23 cellular contexts compared by ENCODE assay signal in genomic region chr1:25524568-25525359, GRCh38. TPM values are rescaled to one million over a fixed set of nuclear protein-coding genes. Genes with fewer than 3 reads are reported as not detected.
DNase-seq lines count a peak whose midpoint lies in the region; ATAC-seq, FAIRE-seq and TF ChIP-seq lines count a peak whose summit lies in the region.
"Had no signal": no experiment of that assay in that cellular context is flagged by ENCODE, and none has a peak within 500 bp of the region (broad histone marks: within the 10 kb centered on the region; RNA-seq: fewer than 3 reads in every experiment).

No MANE protein-coding gene starts in this region.

- H3K27ac Mint-ChIP-seq in natural killer cell treated with Interleukin-12 subunit alpha and Interleukin-12 subunit beta and Interleukin-15 and Interleukin-18, amount 100 ng/mL, for 72 hours = no peak overlapping the region
- H3K27ac Mint-ChIP-seq in natural killer cell = no peak overlapping the region
- H3K27ac Mint-ChIP-seq in effector memory CD8-positive, alpha-beta T cell = no peak overlapping the region
- H3K27ac Mint-ChIP-seq: CD4-positive, alpha-beta T cell had no signal

- peaks cover 4 to 7% of the 10 kb centered on the region in 2 donors for H3K27me3 Mint-ChIP-seq in natural killer cell treated with Interleukin-12 subunit alpha and Interleukin-12 subunit beta and Interleukin-15 and Interleukin-18, amount 100 ng/mL, for 72 hours
- H3K27me3 Mint-ChIP-seq in natural killer cell (ENCODE audit: low read depth in 2 of 2) = peaks cover 0 to 3% of the 10 kb centered on the region in 2 donors
- H3K27me3 Mint-ChIP-seq in effector memory CD8-positive, alpha-beta T cell = no peaks in the 10 kb centered on the region
- H3K27me3 Mint-ChIP-seq: CD4-positive, alpha-beta T cell had no signal

- no peak for ATAC-seq in natural killer cell treated with Interleukin-12 subunit alpha and Interleukin-12 subunit beta and Interleukin-15 and Interleukin-18, amount 100 ng/mL, for 72 hours
- no peak for ATAC-seq in natural killer cell
- no peak for ATAC-seq in effector memory CD8-positive, alpha-beta T cell (replicated peaks)
- ATAC-seq in GM21528 (IDR thresholded peaks at IDR 0.05; ENCODE audit: low FRiP score, unreplicated experiment) = no peak
- ATAC-seq: Right ventricle myocardium inferior had no signal

- H3K27me3 ChIP-seq in WERI-Rb-1 (ENCODE audit: insufficient read depth, low read depth, severe bottlenecking) = no peaks in the 10 kb centered on the region
- no peaks in the 10 kb centered on the region for H3K27me3 ChIP-seq in spleen (replicated peaks in 1 of 7)
- H3K27me3 ChIP-seq: BLaER1, SJSA1 had no signal

- H3K27ac ChIP-seq in WERI-Rb-1 (no peak overlapping the region), spleen (no peak overlapping the region)
- H3K27ac ChIP-seq: BLaER1, SJSA1 had no signal

- H3K9me3 Mint-ChIP-seq in natural killer cell treated with Interleukin-12 subunit alpha and Interleukin-12 subunit beta and Interleukin-15 and Interleukin-18, amount 100 ng/mL, for 72 hours = peaks cover 3% of the 10 kb centered on the region
- no peaks in the 10 kb centered on the region for H3K9me3 Mint-ChIP-seq in natural killer cell
- H3K9me3 Mint-ChIP-seq in effector memory CD8-positive, alpha-beta T cell = peaks cover 0 to 4% of the 10 kb centered on the region in 2 donors
- H3K9me3 Mint-ChIP-seq: CD4-positive, alpha-beta T cell had no signal

- no peaks in the 10 kb centered on the region for H3K36me3 ChIP-seq in WERI-Rb-1
- H3K36me3 ChIP-seq in spleen = no peaks in the 10 kb centered on the region
- H3K36me3 ChIP-seq: BLaER1, SJSA1 had no signal

- intact Hi-C loops in natural killer cell (cut with micrococcal nuclease) = loop anchor here (5.0 kb wide), 1 partner anchor 122 kb away; no protein-coding TSS in a partner anchor
- intact Hi-C loops in spleen (cut with DNase I; ENCODE audit: low total_unique reads) = loop anchor here (10.0 kb wide), 1 partner anchor 280 kb away; the partner anchor contains the start of gene SELENON

- H3K9me3 ChIP-seq in WERI-Rb-1 (ENCODE audit: severe bottlenecking) (peaks cover 6% of the 10 kb centered on the region), spleen (peaks cover 0 to 5% (median 0%) of the 10 kb centered on the region in 8 donors)
- H3K9me3 ChIP-seq: BLaER1, SJSA1 had no signal

- H3K4me3 ChIP-seq in WERI-Rb-1 (ENCODE audit: low read depth, low read length) = no peak overlapping the region
- H3K4me3 ChIP-seq in fibroblast of mammary gland (ENCODE audit: control insufficient read depth, low read depth, low read length) = no peak overlapping the region
- H3K4me3 ChIP-seq in spleen = no peak overlapping the region
- H3K4me3 ChIP-seq: BLaER1, SJSA1 had no signal

- TF ChIP-seq POLR2A in spleen (IDR thresholded peaks at IDR 0.05) (no peak), GM12891 (IDR thresholded peaks at IDR 0.05; ENCODE audit: low read depth, low read length) (no peak)

- no peaks in the 10 kb centered on the region for H3K36me3 Mint-ChIP-seq in natural killer cell treated with Interleukin-12 subunit alpha and Interleukin-12 subunit beta and Interleukin-15 and Interleukin-18, amount 100 ng/mL, for 72 hours
- no peaks in the 10 kb centered on the region for H3K36me3 Mint-ChIP-seq in natural killer cell
- peaks cover 3% of the 10 kb centered on the region for H3K36me3 Mint-ChIP-seq in effector memory CD8-positive, alpha-beta T cell (ENCODE audit: insufficient read depth)

- no peak overlapping the region for H3K4me3 Mint-ChIP-seq in natural killer cell treated with Interleukin-12 subunit alpha and Interleukin-12 subunit beta and Interleukin-15 and Interleukin-18, amount 100 ng/mL, for 72 hours
- H3K4me3 Mint-ChIP-seq in natural killer cell = no peak overlapping the region
- no peak overlapping the region for H3K4me3 Mint-ChIP-seq in effector memory CD8-positive, alpha-beta T cell
- H3K4me3 Mint-ChIP-seq: CD4-positive, alpha-beta T cell had no signal

- WGBS in spleen, 5 donors = 78 to 85% (median 82%) methylated on average over 14 to 15 of the region's 15 CpGs

- no peak for TF ChIP-seq CTCF in natural killer cell (IDR thresholded peaks at IDR 0.05)
- TF ChIP-seq CTCF in WERI-Rb-1 (IDR thresholded peaks at IDR 0.05; ENCODE audit: low read depth, low read length) = no peak
- TF ChIP-seq CTCF in fibroblast of mammary gland (conservative IDR thresholded peaks at IDR 0.05; ENCODE audit: control insufficient read depth, insufficient read depth, low read depth, low read length) = no peak
- TF ChIP-seq CTCF in spleen (IDR thresholded peaks at IDR 0.05 in 8 of 11, conservative IDR thresholded peaks at IDR 0.05 in 3 of 11) = no peak

- no peak for FAIRE-seq in GM12891 (lab: Jason Lieb, UNC)
- FAIRE-seq: RCC 7860 had no signal

- DNase-seq in natural killer cell treated with Interleukin-12 subunit alpha and Interleukin-12 subunit beta and Interleukin-15 and Interleukin-18, amount 100 ng/mL, for 72 hours (ENCODE audit: low spot score) = peak; percentile 54
- DNase-seq in natural killer cell (no peak), WERI-Rb-1 (peak; percentile 52), fibroblast of mammary gland (ENCODE audit: low read depth) (peak; percentile 12), spleen (peak; percentile 36), GM12891 (ENCODE audit: insufficient read length, low spot score) (no peak)
- DNase-seq in effector memory CD8-positive, alpha-beta T cell = no peak
- DNase-seq: CD4-positive, alpha-beta T cell; COR-L47; DMS79; GOT3; Kasumi-1; NCI-H1417; NCI-H1694 treated with DMSO at 0.1 percent for 48 hours; NCI-H2081 treated with DMSO at 0.1 percent for 48 hours; NCI-H510A; NCI-H748 treated with DMSO at 0.1 percent for 48 hours; OCI-M1 had no signal

- peaks cover 0 to 12% (median 3%) of the 10 kb centered on the region in 6 donors for H3K4me1 ChIP-seq in spleen
- H3K4me1 ChIP-seq: SJSA1 had no signal

- H3K4me1 Mint-ChIP-seq in natural killer cell treated with Interleukin-12 subunit alpha and Interleukin-12 subunit beta and Interleukin-15 and Interleukin-18, amount 100 ng/mL, for 72 hours (ENCODE audit: low read depth in 2 of 2) = peaks cover 0 to 6% of the 10 kb centered on the region in 2 donors
- H3K4me1 Mint-ChIP-seq in natural killer cell = peaks cover 0 to 5% of the 10 kb centered on the region in 2 donors
- peaks cover 5 to 6% of the 10 kb centered on the region in 2 donors for H3K4me1 Mint-ChIP-seq in effector memory CD8-positive, alpha-beta T cell (ENCODE audit: low read depth in 2 of 2)

TF ChIP-seq in GM12891, 5 proteins besides CTCF, POLR2A, EP300 and RAD21:
- TF ChIP-seq TAF1 (IDR thresholded peaks at IDR 0.05; ENCODE audit: low read depth, low read length) (no peak), PAX5 (IDR thresholded peaks at IDR 0.05; ENCODE audit: insufficient read depth, low read length, severe bottlenecking) (no peak), POU2F2 (IDR thresholded peaks at IDR 0.05; ENCODE audit: low read depth, low read length) (no peak), POLR2AphosphoS5 (IDR thresholded peaks at IDR 0.05; ENCODE audit: low read depth, low read length) (no peak), SPI1 (IDR thresholded peaks at IDR 0.05; ENCODE audit: low read depth, low read length) (no peak)

RNA-seq across cellular contexts. Expression of gene LDLRAP1, which starts 18.6 kb away (rescaled TPM):
- total RNA-seq in natural killer cell treated with Interleukin-12 subunit alpha and Interleukin-12 subunit beta and Interleukin-15 and Interleukin-18, amount 100 ng/mL, for 72 hours = 1 to 10 TPM; 2.4 to 4.1 TPM
- total RNA-seq in natural killer cell (10 to 100 TPM; 25.2 to 34.0 (median 27.4) TPM), spleen (100 to 1,000 TPM in 1 of 7 donors, 10 to 100 TPM in 6; 62.6 to 105 (median 82.3) TPM)
- polyA plus RNA-seq in spleen = 10 to 100 TPM; 21.7 to 45.9 (median 28.4) TPM
- polyA plus RNA-seq in GM12891 (2012; ENCODE audit: low read depth, missing spikeins) = 8.4 TPM

Comparison
In these comparisons a context has a peak if more than half of its experiments do, and no peak if none do; other contexts are left out.
1. DNase-seq: peak in natural killer cell treated with Interleukin-12 subunit alpha and Interleukin-12 subunit beta and Interleukin-15 and Interleukin-18, amount 100 ng/mL, for 72 hours (single experiment), WERI-Rb-1 (single experiment), fibroblast of mammary gland (single experiment) and spleen (single experiment); none in natural killer cell (single experiment), effector memory CD8-positive, alpha-beta T cell (0 of 3) and GM12891 (single experiment).
2. RNA of gene LDLRAP1, which starts 18.6 kb away (total RNA-seq): 62.6 to 105 TPM in spleen and 25.2 to 34.0 TPM in natural killer cell; 2.4 to 4.1 TPM in natural killer cell treated with Interleukin-12 subunit alpha and Interleukin-12 subunit beta and Interleukin-15 and Interleukin-18, amount 100 ng/mL, for 72 hours; every median in the first group is over 4 times any median in the second.